ENCODE assay signal across 1 cellular context in the genomic region with DNA sequence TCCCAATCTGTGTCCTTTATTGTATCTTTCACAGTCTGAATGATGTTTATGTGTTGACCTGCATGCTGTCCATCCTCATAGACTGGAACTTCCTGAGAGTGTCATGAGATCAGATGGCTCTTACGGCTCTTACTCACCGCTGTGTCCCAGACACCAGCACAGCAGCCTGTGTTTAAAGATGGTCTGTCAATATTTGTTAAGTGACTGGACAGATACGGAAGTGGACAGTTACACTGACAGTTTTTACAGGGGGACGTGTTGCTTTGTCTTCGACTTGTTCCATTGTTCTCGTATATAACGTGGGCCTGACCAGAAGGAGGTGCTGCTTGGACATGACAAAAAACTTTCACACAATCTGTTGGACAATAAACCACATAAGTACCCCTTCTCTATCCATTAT.
TF ChIP-seq lines count a peak whose summit lies in the region.

No MANE protein-coding gene starts in this region.

TF ChIP-seq in HepG2, 621 proteins besides CTCF, POLR2A, EP300 and RAD21 (continued from another document and continues in another):
- TF ChIP-seq ARID5B (CRISPR knock-in tag; IDR thresholded peaks at IDR 0.05) (peak; percentile 95), PHF20 (CRISPR knock-in tag; IDR thresholded peaks at IDR 0.05) (peak; percentile 61; the same call in 1 of the 2 replicates), RXRB (CRISPR knock-in tag; IDR thresholded peaks at IDR 0.05; ENCODE audit: borderline replicate concordance) (peak; percentile 92), ARNT (IDR thresholded peaks at IDR 0.05) (0 out of 2 replicates have a peak, but pooled peaks have one; percentile 72), SALL1 (CRISPR knock-in tag; IDR thresholded peaks at IDR 0.05) (peak; percentile 87), SALL2 (CRISPR knock-in tag; IDR thresholded peaks at IDR 0.05) (0 out of 2 replicates have a peak, but pooled peaks have one; percentile 43), THAP11 (CRISPR knock-in tag; IDR thresholded peaks at IDR 0.05) (peak; percentile 68), KMT2B (CRISPR knock-in tag; IDR thresholded peaks at IDR 0.05) (0 out of 2 replicates have a peak, but pooled peaks have one; percentile 40), MTERF4 (CRISPR knock-in tag; IDR thresholded peaks at IDR 0.05) (0 out of 2 replicates have a peak, but pooled peaks have one; percentile 47), MNT (IDR thresholded peaks at IDR 0.05) (peak; percentile 57), ZNF713 (CRISPR knock-in tag; IDR thresholded peaks at IDR 0.05) (0 out of 2 replicates have a peak, but pooled peaks have one; percentile 52), ZNF670 (CRISPR knock-in tag; IDR thresholded peaks at IDR 0.05; ENCODE audit: borderline replicate concordance) (peak; percentile 80; the same call in 1 of the 2 replicates), PAXIP1 (CRISPR knock-in tag; conservative IDR thresholded peaks at IDR 0.05) (peak; percentile 77), ELF4 (CRISPR knock-in tag; IDR thresholded peaks at IDR 0.05; ENCODE audit: borderline replicate concordance) (peak; percentile 76; the same call in 1 of the 2 replicates), HHEX (CRISPR knock-in tag; IDR thresholded peaks at IDR 0.05) (peak; percentile 79), ZNF878 (CRISPR knock-in tag; IDR thresholded peaks at IDR 0.05) (peak; percentile 61; the same call in 1 of the 2 replicates), AKAP8 (CRISPR knock-in tag; IDR thresholded peaks at IDR 0.05) (peak; percentile 74; the same call in 1 of the 2 replicates), GATAD1 (CRISPR knock-in tag; IDR thresholded peaks at IDR 0.05) (0 out of 2 replicates have a peak, but pooled peaks have one; percentile 32), SOX13 (IDR thresholded peaks at IDR 0.05) (peak; percentile 99), SOX13 (CRISPR knock-in tag; conservative IDR thresholded peaks at IDR 0.05 in 1 of 2, IDR thresholded peaks at IDR 0.05 in 1 of 2) (peak in 1 of 2 experiments; percentile 100; a peak in 2 of 4 replicates), FOXK2 (IDR thresholded peaks at IDR 0.05) (peak; percentile 79; the same call in 1 of the 2 replicates), ZNF607 (CRISPR knock-in tag; IDR thresholded peaks at IDR 0.05; ENCODE audit: borderline replicate concordance) (peak; percentile 22; the same call in 1 of the 2 replicates), ZNF547 (CRISPR knock-in tag; IDR thresholded peaks at IDR 0.05) (peak; percentile 60; the same call in 1 of the 2 replicates), CBX5 (CRISPR knock-in tag; IDR thresholded peaks at IDR 0.05; ENCODE audit: borderline replicate concordance) (peak; percentile 66; the same call in 1 of the 2 replicates), ZBTB7B (CRISPR knock-in tag; IDR thresholded peaks at IDR 0.05) (0 out of 2 replicates have a peak, but pooled peaks have one; percentile 28), SKI (IDR thresholded peaks at IDR 0.05; ENCODE audit: partially characterized antibody) (peak; percentile 100), IRF2 (CRISPR knock-in tag; IDR thresholded peaks at IDR 0.05) (peak; percentile 87), ETV5 (CRISPR knock-in tag; IDR thresholded peaks at IDR 0.05; ENCODE audit: borderline replicate concordance) (peak; percentile 92; the same call in 1 of the 2 replicates), ZFP37 (CRISPR knock-in tag; IDR thresholded peaks at IDR 0.05; ENCODE audit: borderline replicate concordance) (peak; percentile 73; the same call in 1 of the 2 replicates)
- TF ChIP-seq, protein P1, sequence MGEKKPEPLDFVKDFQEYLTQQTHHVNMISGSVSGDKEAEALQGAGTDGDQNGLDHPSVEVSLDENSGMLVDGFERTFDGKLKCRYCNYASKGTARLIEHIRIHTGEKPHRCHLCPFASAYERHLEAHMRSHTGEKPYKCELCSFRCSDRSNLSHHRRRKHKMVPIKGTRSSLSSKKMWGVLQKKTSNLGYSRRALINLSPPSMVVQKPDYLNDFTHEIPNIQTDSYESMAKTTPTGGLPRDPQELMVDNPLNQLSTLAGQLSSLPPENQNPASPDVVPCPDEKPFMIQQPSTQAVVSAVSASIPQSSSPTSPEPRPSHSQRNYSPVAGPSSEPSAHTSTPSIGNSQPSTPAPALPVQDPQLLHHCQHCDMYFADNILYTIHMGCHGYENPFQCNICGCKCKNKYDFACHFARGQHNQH (CRISPR knock-in tag; IDR thresholded peaks at IDR 0.05) = peak; percentile 96
- TF ChIP-seq, protein P2, sequence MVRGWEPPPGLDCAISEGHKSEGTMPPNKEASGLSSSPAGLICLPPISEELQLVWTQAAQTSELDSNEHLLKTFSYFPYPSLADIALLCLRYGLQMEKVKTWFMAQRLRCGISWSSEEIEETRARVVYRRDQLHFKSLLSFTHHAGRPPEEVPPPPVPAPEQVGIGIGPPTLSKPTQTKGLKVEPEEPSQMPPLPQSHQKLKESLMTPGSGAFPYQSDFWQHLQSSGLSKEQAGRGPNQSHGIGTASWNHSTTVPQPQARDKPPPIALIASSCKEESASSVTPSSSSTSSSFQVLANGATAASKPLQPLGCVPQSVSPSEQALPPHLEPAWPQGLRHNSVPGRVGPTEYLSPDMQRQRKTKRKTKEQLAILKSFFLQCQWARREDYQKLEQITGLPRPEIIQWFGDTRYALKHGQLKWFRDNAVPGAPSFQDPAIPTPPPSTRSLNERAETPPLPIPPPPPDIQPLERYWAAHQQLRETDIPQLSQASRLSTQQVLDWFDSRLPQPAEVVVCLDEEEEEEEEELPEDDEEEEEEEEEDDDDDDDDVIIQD (CRISPR knock-in tag; IDR thresholded peaks at IDR 0.05; ENCODE audit: low read depth) = peak; percentile 53; the same call in 1 of the 2 replicates
- TF ChIP-seq, protein P3, sequence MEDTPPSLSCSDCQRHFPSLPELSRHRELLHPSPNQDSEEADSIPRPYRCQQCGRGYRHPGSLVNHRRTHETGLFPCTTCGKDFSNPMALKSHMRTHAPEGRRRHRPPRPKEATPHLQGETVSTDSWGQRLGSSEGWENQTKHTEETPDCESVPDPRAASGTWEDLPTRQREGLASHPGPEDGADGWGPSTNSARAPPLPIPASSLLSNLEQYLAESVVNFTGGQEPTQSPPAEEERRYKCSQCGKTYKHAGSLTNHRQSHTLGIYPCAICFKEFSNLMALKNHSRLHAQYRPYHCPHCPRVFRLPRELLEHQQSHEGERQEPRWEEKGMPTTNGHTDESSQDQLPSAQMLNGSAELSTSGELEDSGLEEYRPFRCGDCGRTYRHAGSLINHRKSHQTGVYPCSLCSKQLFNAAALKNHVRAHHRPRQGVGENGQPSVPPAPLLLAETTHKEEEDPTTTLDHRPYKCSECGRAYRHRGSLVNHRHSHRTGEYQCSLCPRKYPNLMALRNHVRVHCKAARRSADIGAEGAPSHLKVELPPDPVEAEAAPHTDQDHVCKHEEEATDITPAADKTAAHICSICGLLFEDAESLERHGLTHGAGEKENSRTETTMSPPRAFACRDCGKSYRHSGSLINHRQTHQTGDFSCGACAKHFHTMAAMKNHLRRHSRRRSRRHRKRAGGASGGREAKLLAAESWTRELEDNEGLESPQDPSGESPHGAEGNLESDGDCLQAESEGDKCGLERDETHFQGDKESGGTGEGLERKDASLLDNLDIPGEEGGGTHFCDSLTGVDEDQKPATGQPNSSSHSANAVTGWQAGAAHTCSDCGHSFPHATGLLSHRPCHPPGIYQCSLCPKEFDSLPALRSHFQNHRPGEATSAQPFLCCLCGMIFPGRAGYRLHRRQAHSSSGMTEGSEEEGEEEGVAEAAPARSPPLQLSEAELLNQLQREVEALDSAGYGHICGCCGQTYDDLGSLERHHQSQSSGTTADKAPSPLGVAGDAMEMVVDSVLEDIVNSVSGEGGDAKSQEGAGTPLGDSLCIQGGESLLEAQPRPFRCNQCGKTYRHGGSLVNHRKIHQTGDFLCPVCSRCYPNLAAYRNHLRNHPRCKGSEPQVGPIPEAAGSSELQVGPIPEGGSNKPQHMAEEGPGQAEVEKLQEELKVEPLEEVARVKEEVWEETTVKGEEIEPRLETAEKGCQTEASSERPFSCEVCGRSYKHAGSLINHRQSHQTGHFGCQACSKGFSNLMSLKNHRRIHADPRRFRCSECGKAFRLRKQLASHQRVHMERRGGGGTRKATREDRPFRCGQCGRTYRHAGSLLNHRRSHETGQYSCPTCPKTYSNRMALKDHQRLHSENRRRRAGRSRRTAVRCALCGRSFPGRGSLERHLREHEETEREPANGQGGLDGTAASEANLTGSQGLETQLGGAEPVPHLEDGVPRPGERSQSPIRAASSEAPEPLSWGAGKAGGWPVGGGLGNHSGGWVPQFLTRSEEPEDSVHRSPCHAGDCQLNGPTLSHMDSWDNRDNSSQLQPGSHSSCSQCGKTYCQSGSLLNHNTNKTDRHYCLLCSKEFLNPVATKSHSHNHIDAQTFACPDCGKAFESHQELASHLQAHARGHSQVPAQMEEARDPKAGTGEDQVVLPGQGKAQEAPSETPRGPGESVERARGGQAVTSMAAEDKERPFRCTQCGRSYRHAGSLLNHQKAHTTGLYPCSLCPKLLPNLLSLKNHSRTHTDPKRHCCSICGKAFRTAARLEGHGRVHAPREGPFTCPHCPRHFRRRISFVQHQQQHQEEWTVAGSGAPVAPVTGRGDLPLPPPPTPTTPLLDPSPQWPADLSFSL (CRISPR knock-in tag; IDR thresholded peaks at IDR 0.05) = peak; percentile 38; the same call in 1 of the 2 replicates
- TF ChIP-seq, protein P4, sequence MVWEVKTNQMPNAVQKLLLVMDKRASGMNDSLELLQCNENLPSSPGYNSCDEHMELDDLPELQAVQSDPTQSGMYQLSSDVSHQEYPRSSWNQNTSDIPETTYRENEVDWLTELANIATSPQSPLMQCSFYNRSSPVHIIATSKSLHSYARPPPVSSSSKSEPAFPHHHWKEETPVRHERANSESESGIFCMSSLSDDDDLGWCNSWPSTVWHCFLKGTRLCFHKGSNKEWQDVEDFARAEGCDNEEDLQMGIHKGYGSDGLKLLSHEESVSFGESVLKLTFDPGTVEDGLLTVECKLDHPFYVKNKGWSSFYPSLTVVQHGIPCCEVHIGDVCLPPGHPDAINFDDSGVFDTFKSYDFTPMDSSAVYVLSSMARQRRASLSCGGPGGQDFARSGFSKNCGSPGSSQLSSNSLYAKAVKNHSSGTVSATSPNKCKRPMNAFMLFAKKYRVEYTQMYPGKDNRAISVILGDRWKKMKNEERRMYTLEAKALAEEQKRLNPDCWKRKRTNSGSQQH (CRISPR knock-in tag; IDR thresholded peaks at IDR 0.05; ENCODE audit: low read depth) = peak; percentile 44; the same call in 1 of the 2 replicates
